In genomic region chr7:108291135-108291508, GRCh38 we compare ENCODE assay signal across 1 cellular context.
TF ChIP-seq lines count a peak whose summit lies in the region.

No MANE protein-coding gene starts in this region.

TF ChIP-seq in GM23338, 12 proteins besides CTCF, POLR2A, EP300 and RAD21 (continued from another document):
- TF ChIP-seq ZNF462 (CRISPR knock-in tag; IDR thresholded peaks at IDR 0.05) (no peak), POLR2AphosphoS5 (IDR thresholded peaks at IDR 0.05; ENCODE audit: low read depth) (no peak), ETS1 (IDR thresholded peaks at IDR 0.05) (no peak), ZNF114 (CRISPR knock-in tag; IDR thresholded peaks at IDR 0.05) (no peak), EZH2 (IDR thresholded peaks at IDR 0.05; ENCODE audit: low read depth, unreplicated experiment) (no peak), STAT1 (IDR thresholded peaks at IDR 0.05; ENCODE audit: unreplicated experiment) (no peak)
